ENCODE assay signal across 8 cellular contexts in genomic region chr1:51877434-51878306, GRCh38. TPM values are rescaled to one million over a fixed set of nuclear protein-coding genes. Genes with fewer than 3 reads are reported as not detected.
A peak's percentile ranks its signal among the peaks of the same experiment; 100 is the strongest.
DNase-seq lines count a peak whose midpoint lies in the region; ATAC-seq and TF ChIP-seq lines count a peak whose summit lies in the region.

No MANE protein-coding gene starts in this region.

- intact Hi-C loops in esophagus squamous epithelium (cut with DNase I): no loop called here

- H3K36me3 ChIP-seq in HEK293 (ENCODE audit: control insufficient read depth in 2 of 2, insufficient read depth in 1 of 2, low read length in 2 of 2) (peaks cover 0 to 9% of the 10 kb centered on the region in 2 experiments; a peak in 1 of 3 replicates), SK-N-SH (replicated peaks in 1 of 2; ENCODE audit: control insufficient read depth in 1 of 2, insufficient read depth in 2 of 2, low read length in 1 of 2) (peaks cover 0 to 9% of the 10 kb centered on the region in 2 experiments), esophagus squamous epithelium (peaks cover 0 to 11% (median 0%) of the 10 kb centered on the region in 3 donors)

- CTCF ChIA-PET in HEK293 (lab: Yijun Ruan, JAX) (interaction anchor here (0.6 to 1.0 kb wide), 2 partner anchors 109 to 890 kb away, joined by 3 to 5 read pairs; no protein-coding TSS in a partner anchor), SK-N-SH (lab: Yijun Ruan, JAX) (interaction anchor here (0.7 kb wide), 1 partner anchor 19 kb away, joined by 3 read pairs; no protein-coding TSS in a partner anchor)

- peak overlapping the region; percentile 94 for H3K4me2 ChIP-seq in SK-N-SH

- no peak for TF ChIP-seq EP300 in SK-N-SH (IDR thresholded peaks at IDR 0.05; ENCODE audit: borderline replicate concordance in 1 of 2, low read depth in 1 of 2, low read length in 1 of 2)

- H3K4me3 ChIP-seq in HEK293 (ENCODE audit: low read depth, low read length): peak overlapping the region; percentile 96
- peak overlapping the region; percentile 73 to 87 for H3K4me3 ChIP-seq in SK-N-SH (ENCODE audit: low read depth in 2 of 2, low read length in 1 of 2)
- H3K4me3 ChIP-seq in esophagus squamous epithelium: peak overlapping the region; percentile 79 to 93 (median 88)

- H3K9me2 ChIP-seq in SK-N-SH: no peaks in the 10 kb centered on the region

- peak in 2 of 3 experiments; percentile 10 to 80 for DNase-seq in NCI-H1417 (lab: John Stamatoyannopoulos, UW)
- DNase-seq in NCI-H1417 treated with DMSO at 0.1 percent for 48 hours (lab: John Stamatoyannopoulos, UW): no peak
- no peak for DNase-seq in SK-N-SH
- no peak for DNase-seq in esophagus squamous epithelium (lab: John Stamatoyannopoulos, UW)
- peak; percentile 5 for DNase-seq in occipital lobe (lab: John Stamatoyannopoulos, UW)
- no peak for DNase-seq in ecto neural progenitor cell (ENCODE audit: low spot score)

- peak overlapping the region; percentile 93 for H3K9ac ChIP-seq in SK-N-SH

- H4K20me1 ChIP-seq in SK-N-SH (ENCODE audit: insufficient read depth): peaks cover 5% of the 10 kb centered on the region; the same call in 1 of the 2 replicates

- H3F3A ChIP-seq in SK-N-SH (replicated peaks; ENCODE audit: insufficient read depth): peaks cover 8% of the 10 kb centered on the region

- 9% methylated on average over 20 of the region's 20 CpGs for WGBS in SK-N-SH (ENCODE audit: low lambda C conversion rate)
- WGBS in esophagus squamous epithelium, 2 donors: 14 to 21% methylated on average over 13 to 20 of the region's 20 CpGs

- H3K9me3 ChIP-seq in HEK293 (ENCODE audit: control insufficient read depth, insufficient read depth, low read depth, low read length) (no peaks in the 10 kb centered on the region), SK-N-SH (no peaks in the 10 kb centered on the region), esophagus squamous epithelium (no peaks in the 10 kb centered on the region)

- peak overlapping the region; percentile 95 for H3K27ac ChIP-seq in HEK293 (ENCODE audit: extremely low read depth, low read depth, low read length)
- H3K27ac ChIP-seq in SK-N-SH (ENCODE audit: low read depth in 2 of 2, low read length in 1 of 2): peak overlapping the region; percentile 91 to 92
- H3K27ac ChIP-seq in esophagus squamous epithelium: peak overlapping the region; percentile 97 to 99 (median 98)

- TF ChIP-seq POLR2A in esophagus squamous epithelium (IDR thresholded peaks at IDR 0.05): no peak

- H3K27me3 ChIP-seq in SK-N-SH (ENCODE audit: insufficient read depth) (no peaks in the 10 kb centered on the region), esophagus squamous epithelium (peaks cover 0 to 18% (median 0%) of the 10 kb centered on the region in 4 donors)

- H3K4me1 ChIP-seq in HEK293 (ENCODE audit: control insufficient read depth, insufficient read depth, low read length) (no peaks in the 10 kb centered on the region), SK-N-SH (ENCODE audit: control insufficient read depth in 1 of 2, insufficient read depth in 2 of 2, low read depth in 1 of 2, low read length in 1 of 2) (peaks cover 4 to 5% of the 10 kb centered on the region in 2 experiments; a peak in 1 of 4 replicates), esophagus squamous epithelium (peaks cover 11 to 59% (median 34%) of the 10 kb centered on the region in 3 donors)

- peaks cover 58% of the 10 kb centered on the region for H3K79me2 ChIP-seq in SK-N-SH (ENCODE audit: insufficient read depth)

- TF ChIP-seq CTCF in HEK293 (tag by site-specific recombination; IDR thresholded peaks at IDR 0.05): no peak
- no peak for TF ChIP-seq CTCF in SK-N-SH (IDR thresholded peaks at IDR 0.05)
- no peak for TF ChIP-seq CTCF in esophagus squamous epithelium (IDR thresholded peaks at IDR 0.05)

- TF ChIP-seq RAD21 in SK-N-SH (IDR thresholded peaks at IDR 0.05; ENCODE audit: low read length): no peak

- 0 out of 2 replicates have a peak overlapping the region, but pooled peaks have one; percentile 57 for H2AFZ ChIP-seq in SK-N-SH (ENCODE audit: low read depth)

- POLR2A ChIA-PET in HEK293 (lab: Yijun Ruan, JAX): interaction anchor here (0.6 to 1.4 kb wide), 4 partner anchors 9 to 642 kb away, joined by 3 to 4 read pairs (median 3); partner anchors contain the start of gene RNF11
- POLR2A ChIA-PET in SK-N-SH (lab: Yijun Ruan, JAX): interaction anchor here (1.0 kb wide), 1 partner anchor 19 kb away, joined by 3 read pairs; no protein-coding TSS in a partner anchor

- no peak for ATAC-seq in HG02763 (IDR thresholded peaks at IDR 0.05; ENCODE audit: unreplicated experiment)

TF ChIP-seq in HEK293, 187 proteins besides CTCF, POLR2A, EP300 and RAD21 (continues in another document):
- TF ChIP-seq SCRT2 (tag by site-specific recombination; IDR thresholded peaks at IDR 0.05) (peak; percentile 92), KLF16 (tag by site-specific recombination; IDR thresholded peaks at IDR 0.05) (no peak), ZNF777 (tag by site-specific recombination; IDR thresholded peaks at IDR 0.05; ENCODE audit: borderline replicate concordance) (no peak), ZNF366 (tag by site-specific recombination; conservative IDR thresholded peaks at IDR 0.05) (no peak), ZNF585B (tag by site-specific recombination; IDR thresholded peaks at IDR 0.05) (no peak), IKZF3 (tag by site-specific recombination; IDR thresholded peaks at IDR 0.05) (peak; percentile 6; the same call in 1 of the 2 replicates), ZNF48 (tag by site-specific recombination; IDR thresholded peaks at IDR 0.05) (no peak), ZNF335 (tag by site-specific recombination; conservative IDR thresholded peaks at IDR 0.05) (peak; percentile 50), ZNF138 (tag by site-specific recombination; IDR thresholded peaks at IDR 0.05; ENCODE audit: borderline replicate concordance) (no peak)
- TF ChIP-seq, protein P1, sequence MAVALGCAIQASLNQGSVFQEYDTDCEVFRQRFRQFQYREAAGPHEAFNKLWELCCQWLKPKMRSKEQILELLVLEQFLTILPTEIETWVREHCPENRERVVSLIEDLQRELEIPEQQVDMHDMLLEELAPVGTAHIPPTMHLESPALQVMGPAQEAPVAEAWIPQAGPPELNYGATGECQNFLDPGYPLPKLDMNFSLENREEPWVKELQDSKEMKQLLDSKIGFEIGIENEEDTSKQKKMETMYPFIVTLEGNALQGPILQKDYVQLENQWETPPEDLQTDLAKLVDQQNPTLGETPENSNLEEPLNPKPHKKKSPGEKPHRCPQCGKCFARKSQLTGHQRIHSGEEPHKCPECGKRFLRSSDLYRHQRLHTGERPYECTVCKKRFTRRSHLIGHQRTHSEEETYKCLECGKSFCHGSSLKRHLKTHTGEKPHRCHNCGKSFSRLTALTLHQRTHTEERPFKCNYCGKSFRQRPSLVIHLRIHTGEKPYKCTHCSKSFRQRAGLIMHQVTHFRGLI (tag by site-specific recombination; IDR thresholded peaks at IDR 0.05): peak; percentile 80

TF ChIP-seq in SK-N-SH, 30 proteins besides CTCF, POLR2A, EP300 and RAD21 (continues in another document):
- TF ChIP-seq, protein P2, sequence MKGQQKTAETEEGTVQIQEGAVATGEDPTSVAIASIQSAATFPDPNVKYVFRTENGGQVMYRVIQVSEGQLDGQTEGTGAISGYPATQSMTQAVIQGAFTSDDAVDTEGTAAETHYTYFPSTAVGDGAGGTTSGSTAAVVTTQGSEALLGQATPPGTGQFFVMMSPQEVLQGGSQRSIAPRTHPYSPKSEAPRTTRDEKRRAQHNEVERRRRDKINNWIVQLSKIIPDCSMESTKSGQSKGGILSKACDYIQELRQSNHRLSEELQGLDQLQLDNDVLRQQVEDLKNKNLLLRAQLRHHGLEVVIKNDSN (IDR thresholded peaks at IDR 0.05; ENCODE audit: borderline replicate concordance, low read depth): no peak
- TF ChIP-seq REST (IDR thresholded peaks at IDR 0.05; ENCODE audit: low read depth, low read length) (no peak), CHD2 (IDR thresholded peaks at IDR 0.05; ENCODE audit: low read length, partially characterized antibody) (no peak), IRF3 (IDR thresholded peaks at IDR 0.05; ENCODE audit: low read depth, low read length) (no peak), TCF12 (IDR thresholded peaks at IDR 0.05) (no peak), ELF1 (IDR thresholded peaks at IDR 0.05) (no peak), FOSL2 (IDR thresholded peaks at IDR 0.05; ENCODE audit: borderline replicate concordance, low read depth) (no peak)

RNA-seq across cellular contexts. Expression of gene NRDC, which starts 0.9 kb away (rescaled TPM):
- 83.9 and 84.8 TPM in 2 replicates for polyA plus RNA-seq in SK-N-SH (2012; rRNA removed)
- polyA plus RNA-seq in SK-N-SH (2012; cell fraction: cytosol; rRNA removed): 62.8 and 66.3 TPM in 2 replicates
- polyA plus RNA-seq in SK-N-SH (2012; cell fraction: nucleus; rRNA removed): 223 and 292 TPM in 2 replicates
- 10 to 100 TPM; 35.1 to 83.7 (median 64.1) TPM for total RNA-seq in esophagus squamous epithelium
- total RNA-seq in occipital lobe: 76.0 TPM

Comparison
In these comparisons a context has a peak if more than half of its experiments do, and no peak if none do; other contexts are left out.
1. DNase-seq: peak in NCI-H1417 (2 of 3) and occipital lobe (single experiment); none in NCI-H1417 treated with DMSO at 0.1 percent for 48 hours (single experiment), SK-N-SH (single experiment), esophagus squamous epithelium (single experiment) and ecto neural progenitor cell (single experiment).
2. Peak in every context shown above with its lines, with median percentiles within 50 percentile points of each other: H3K27ac ChIP-seq and H3K4me3 ChIP-seq.